Comparison of ENCODE assay signal across 17 cellular contexts in genomic region chr16:3256876-3257465, GRCh38. TPM values are rescaled to one million over a fixed set of nuclear protein-coding genes. Genes with fewer than 3 reads are reported as not detected.
DNase-seq lines count a peak whose midpoint lies in the region; ATAC-seq and TF ChIP-seq lines count a peak whose summit lies in the region.
"Had no signal": no experiment of that assay in that cellular context is flagged by ENCODE, and none has a peak within 500 bp of the region (broad histone marks: within the 10 kb centered on the region; RNA-seq: fewer than 3 reads in every experiment).

No MANE protein-coding gene starts in this region.

- no peak overlapping the region for H3K4me3 ChIP-seq in choroid plexus epithelial cell (ENCODE audit: low read depth, low read length)
- H3K4me3 ChIP-seq: SK-N-MC had no signal

- no peak for ATAC-seq in GM18517 (IDR thresholded peaks at IDR 0.05; ENCODE audit: unreplicated experiment)
- ATAC-seq: activated CD8-positive, alpha-beta T cell treated with anti-CD3 and anti-CD28 coated beads, Interleukin-2, amount 10 ng/mL, durations not matched to agents 7 days and 5 days had no signal

- peaks cover 22 to 34% of the 10 kb centered on the region in 2 donors for H3K36me3 Mint-ChIP-seq in CD14-positive monocyte

- H3K4me3 Mint-ChIP-seq in CD14-positive monocyte: peak overlapping the region; percentile 97 to 99
- H3K4me3 Mint-ChIP-seq: activated CD8-positive, alpha-beta T cell treated with anti-CD3 and anti-CD28 coated beads, Interleukin-2, amount 10 ng/mL, durations not matched to agents 7 days and 5 days; B cell had no signal

- H3K27ac Mint-ChIP-seq in CD14-positive monocyte: peak overlapping the region; percentile 93 to 99 (median 98)
- H3K27ac Mint-ChIP-seq: activated CD8-positive, alpha-beta T cell treated with anti-CD3 and anti-CD28 coated beads, Interleukin-2, amount 10 ng/mL, durations not matched to agents 7 days and 5 days; B cell had no signal

- DNase-seq in CD14-positive monocyte (ENCODE audit: low spot score): no peak
- peak; percentile 22 for DNase-seq in NCI-H226
- DNase-seq in choroid plexus epithelial cell (ENCODE audit: low read depth): peak; percentile 7
- peak; percentile 67 for DNase-seq in mesenteric fat pad (ENCODE audit: low spot score)
- no peak for DNase-seq in posterior cingulate gyrus
- DNase-seq in activated T-cell treated with anti-CD3 and anti-CD28 coated beads for 4 hours: no peak
- no peak for DNase-seq in activated T-cell treated with anti-CD3 and anti-CD28 coated beads, Interleukin-2, amount 50 U/mL, for 1 hour
- DNase-seq: activated CD8-positive, alpha-beta T cell treated with anti-CD3 and anti-CD28 coated beads, Interleukin-2, amount 10 ng/mL, durations not matched to agents 7 days and 5 days; activated effector memory CD4-positive, alpha-beta T cell treated with Interleukin-2 at 50 U/mL for 16 hours; aorta; DMS79; H7; NCI-H1694 treated with DMSO at 0.1 percent for 48 hours; stimulated activated naive CD4-positive, alpha-beta T cell had no signal

- H3K27me3 Mint-ChIP-seq in CD14-positive monocyte (ENCODE audit: low read depth in 3 of 3): peaks cover 0 to 2% (median 0%) of the 10 kb centered on the region in 3 donors

- peaks cover 0 to 2% (median 0%) of the 10 kb centered on the region in 7 donors for H3K9me3 Mint-ChIP-seq in CD14-positive monocyte

- intact Hi-C loops in CD14-positive monocyte (cut with micrococcal nuclease): loop anchor here in 1 of 2 donors (2.0 kb wide), 1 partner anchor 26 kb away; the partner anchor contains the start of gene ZNF263
- intact Hi-C loops in posterior cingulate gyrus (cut with DNase I): no loop called here

- peaks cover 95% of the 10 kb centered on the region for H3K4me1 Mint-ChIP-seq in CD14-positive monocyte
- H3K4me1 Mint-ChIP-seq: B cell had no signal

- TF ChIP-seq CTCF in CD14-positive monocyte (IDR thresholded peaks at IDR 0.05): no peak
- no peak for TF ChIP-seq CTCF in choroid plexus epithelial cell (conservative IDR thresholded peaks at IDR 0.05; ENCODE audit: low read depth, low read length)

RNA-seq across cellular contexts. Expression of gene MEFV, which starts 0.5 kb away (rescaled TPM):
- 10 to 100 TPM; 37.7 to 73.2 TPM for polyA plus RNA-seq in CD14-positive monocyte
- total RNA-seq in mesenteric fat pad: 6.0 TPM

RNA-seq across cellular contexts. Expression of gene ZNF200, which starts 22.0 kb away (rescaled TPM):
- 1 to 10 TPM; 2.0 to 2.8 TPM for polyA plus RNA-seq in CD14-positive monocyte
- 8.4 TPM for total RNA-seq in mesenteric fat pad

RNA-seq across cellular contexts. Expression of gene ZNF263, which starts 26.3 kb away (rescaled TPM):
- polyA plus RNA-seq in CD14-positive monocyte: 10 to 100 TPM; 11.5 to 21.5 TPM
- 25.9 TPM for total RNA-seq in mesenteric fat pad

RNA-seq across cellular contexts. Expression of gene TIGD7, which starts 48.3 kb away (rescaled TPM):
- polyA plus RNA-seq in CD14-positive monocyte: 1 to 10 TPM in 1 of 2 donors, under 1 TPM in 1; 0.32 to 1.4 TPM
- total RNA-seq in mesenteric fat pad: 5.2 TPM

RNA-seq across cellular contexts. Expression of gene ZNF75A, which starts 48.3 kb away (rescaled TPM):
- 1 to 10 TPM; 2.3 to 2.8 TPM for polyA plus RNA-seq in CD14-positive monocyte
- 17.9 TPM for total RNA-seq in mesenteric fat pad

Comparison
In these comparisons a context has a peak if more than half of its experiments do, and no peak if none do; other contexts are left out.
1. DNase-seq: peak in NCI-H226 (single experiment), choroid plexus epithelial cell (single experiment) and mesenteric fat pad (single experiment); none in CD14-positive monocyte (single experiment), posterior cingulate gyrus (0 of 10), activated T-cell treated with anti-CD3 and anti-CD28 coated beads for 4 hours (single experiment) and activated T-cell treated with anti-CD3 and anti-CD28 coated beads, Interleukin-2, amount 50 U/mL, for 1 hour (single experiment).